Comparison of ENCODE assay signal across 17 cellular contexts in the genomic region with DNA sequence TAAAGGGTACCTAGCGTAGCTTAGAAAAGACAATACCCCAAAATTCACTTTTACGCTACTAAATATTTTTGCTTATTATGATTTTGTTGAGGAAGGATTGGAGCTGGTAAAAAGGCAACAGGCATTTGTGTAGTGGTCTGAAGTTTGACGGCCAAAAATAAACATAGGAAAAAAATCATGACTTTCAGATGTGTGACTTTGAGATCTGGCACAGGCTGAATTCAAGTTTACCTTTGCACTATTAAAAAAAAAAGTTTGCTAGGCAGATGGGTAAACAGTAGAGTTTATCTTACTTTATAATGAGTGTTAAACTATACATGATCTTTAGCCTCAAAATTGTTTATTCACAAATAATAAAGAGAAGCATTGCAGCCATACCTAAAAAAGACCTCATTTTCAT. TPM values are rescaled to one million over a fixed set of nuclear protein-coding genes. Genes with fewer than 3 reads are reported as not detected.
A peak's percentile ranks its signal among the peaks of the same experiment; 100 is the strongest.
DNase-seq lines count a peak whose midpoint lies in the region; ATAC-seq, FAIRE-seq and TF ChIP-seq lines count a peak whose summit lies in the region.
"Had no signal": no experiment of that assay in that cellular context is flagged by ENCODE, and none has a peak within 500 bp of the region (broad histone marks: within the 10 kb centered on the region; RNA-seq: fewer than 3 reads in every experiment).

No MANE protein-coding gene starts in this region.

- peaks cover 7% of the 10 kb centered on the region for H3K4me1 Mint-ChIP-seq in astrocyte (ENCODE audit: low read depth, unreplicated experiment)
- H3K4me1 Mint-ChIP-seq: B cell had no signal

- H3K9ac ChIP-seq in astrocyte (ENCODE audit: low read length): no peak overlapping the region
- no peak overlapping the region for H3K9ac ChIP-seq in kidney (ENCODE audit: low read length in 2 of 2)
- peak overlapping the region in 1 of 2 donors; percentile 75 for H3K9ac ChIP-seq in liver (ENCODE audit: low read depth in 1 of 2, low read length in 2 of 2)
- H3K9ac ChIP-seq: BLaER1 treated with 17β-estradiol and CSF1 and Interleukin-3, amounts not matched to agents 10 nM and 100 nM; GM23248 had no signal

- no peaks in the 10 kb centered on the region for H3K36me3 Mint-ChIP-seq in astrocyte (ENCODE audit: low read depth, unreplicated experiment)
- H3K36me3 Mint-ChIP-seq: CD8-positive, alpha-beta T cell had no signal

- peak overlapping the region; percentile 60 for H3K27ac Mint-ChIP-seq in astrocyte (ENCODE audit: unreplicated experiment)
- H3K27ac Mint-ChIP-seq: B cell; CD8-positive, alpha-beta T cell had no signal

- H4K20me1 ChIP-seq in astrocyte (ENCODE audit: insufficient read depth, low read length): no peaks in the 10 kb centered on the region
- H4K20me1 ChIP-seq: BLaER1 treated with 17β-estradiol and CSF1 and Interleukin-3, amounts not matched to agents 10 nM and 100 nM had no signal

- H3K4me3 ChIP-seq in astrocyte (ENCODE audit: insufficient read depth, low read depth, low read length): no peak overlapping the region
- no peak overlapping the region for H3K4me3 ChIP-seq in kidney (ENCODE audit: low read length in 2 of 2)
- H3K4me3 ChIP-seq in liver (ENCODE audit: low read depth in 1 of 3, low read length in 3 of 3): peak overlapping the region in 1 of 3 donors; percentile 3
- H3K4me3 ChIP-seq: BLaER1 treated with 17β-estradiol and CSF1 and Interleukin-3, amounts not matched to agents 10 nM and 100 nM; GM23248; HAP-1 had no signal

- peak; percentile 2 to 8 for TF ChIP-seq RAD21 in liver (IDR thresholded peaks at IDR 0.05)

- no peaks in the 10 kb centered on the region for H3K9me3 ChIP-seq in astrocyte (ENCODE audit: insufficient read depth, low read depth, low read length)
- H3K9me3 ChIP-seq in kidney (ENCODE audit: control insufficient read depth in 1 of 2, low read length in 2 of 2): no peaks in the 10 kb centered on the region
- H3K9me3 ChIP-seq in liver (ENCODE audit: control insufficient read depth in 4 of 4, low read length in 3 of 4): no peaks in the 10 kb centered on the region
- H3K9me3 ChIP-seq: BLaER1 treated with 17β-estradiol and CSF1 and Interleukin-3, amounts not matched to agents 10 nM and 100 nM; HAP-1 had no signal

- no peak overlapping the region for H2AFZ ChIP-seq in astrocyte (ENCODE audit: low read depth, low read length)
- H2AFZ ChIP-seq: GM23248 had no signal

- H3K4me2 ChIP-seq in astrocyte (ENCODE audit: low read length): no peak overlapping the region

- H3K27me3 ChIP-seq in astrocyte (ENCODE audit: insufficient read depth, low read length) (no peaks in the 10 kb centered on the region), liver (ENCODE audit: control insufficient read depth in 4 of 4, insufficient read depth in 4 of 4, low read length in 3 of 4) (no peaks in the 10 kb centered on the region)
- H3K27me3 ChIP-seq: BLaER1 treated with 17β-estradiol and CSF1 and Interleukin-3, amounts not matched to agents 10 nM and 100 nM had no signal

- H3K9me3 Mint-ChIP-seq in astrocyte (ENCODE audit: unreplicated experiment): no peaks in the 10 kb centered on the region
- H3K9me3 Mint-ChIP-seq: CD8-positive, alpha-beta T cell had no signal

- 49% methylated on average over 3 of the region's 3 CpGs for WGBS in liver

- no peak overlapping the region for H3K4me3 Mint-ChIP-seq in astrocyte (ENCODE audit: unreplicated experiment)
- H3K4me3 Mint-ChIP-seq: B cell; CD8-positive, alpha-beta T cell had no signal

- FAIRE-seq in astrocyte (lab: Jason Lieb, UNC): no peak
- peak; percentile 29 for FAIRE-seq in kidney (lab: Jason Lieb, UNC)

- no peak for DNase-seq in astrocyte (ENCODE audit: low read depth)
- DNase-seq in kidney: no peak
- no peak for DNase-seq in NCI-H2081 treated with DMSO at 0.1 percent for 48 hours (lab: John Stamatoyannopoulos, UW)
- DNase-seq in stimulated activated CD4-positive, alpha-beta T cell treated with anti-CD3 and anti-CD28 coated beads, Interleukin-4, amount 100 ng/mL, for 24 hours: no peak
- DNase-seq: 8988T; Calu3; CD8-positive, alpha-beta T cell; DMS79 treated with DMSO at 0.1 percent for 48 hours; GF-D8 had no signal

- H3K36me3 ChIP-seq in astrocyte (ENCODE audit: insufficient read depth, low read length): no peaks in the 10 kb centered on the region
- no peaks in the 10 kb centered on the region for H3K36me3 ChIP-seq in kidney (ENCODE audit: control insufficient read depth in 1 of 2, insufficient read depth in 2 of 2, low read length in 2 of 2)
- no peaks in the 10 kb centered on the region for H3K36me3 ChIP-seq in liver (ENCODE audit: control insufficient read depth in 4 of 4, insufficient read depth in 3 of 4, low read depth in 1 of 4, low read length in 3 of 4)
- H3K36me3 ChIP-seq: BLaER1 treated with 17β-estradiol and CSF1 and Interleukin-3, amounts not matched to agents 10 nM and 100 nM; HAP-1 had no signal

- no peak for ATAC-seq in GM21737 (IDR thresholded peaks at IDR 0.05; ENCODE audit: unreplicated experiment)
- ATAC-seq in GM18873 (IDR thresholded peaks at IDR 0.05; ENCODE audit: low FRiP score, unreplicated experiment): no peak
- ATAC-seq: CD8-positive, alpha-beta T cell had no signal

- no peaks in the 10 kb centered on the region for H3K27me3 Mint-ChIP-seq in astrocyte (ENCODE audit: low read depth, unreplicated experiment)
- H3K27me3 Mint-ChIP-seq: B cell had no signal

- intact Hi-C loops in kidney (cut with DNase I): no loop called here

- no peaks in the 10 kb centered on the region for H3K79me2 ChIP-seq in astrocyte (ENCODE audit: insufficient read depth, low read length)

- H3K4me1 ChIP-seq in astrocyte (ENCODE audit: insufficient read depth, low read length) (peaks cover 12% of the 10 kb centered on the region), kidney (ENCODE audit: control insufficient read depth in 1 of 2, insufficient read depth in 1 of 2, low read depth in 1 of 2, low read length in 2 of 2) (no peaks in the 10 kb centered on the region), liver (ENCODE audit: control insufficient read depth in 4 of 4, insufficient read depth in 4 of 4, low read length in 3 of 4) (peaks cover 0 to 31% (median 18%) of the 10 kb centered on the region in 4 donors)
- H3K4me1 ChIP-seq: HAP-1 had no signal

- H3K27ac ChIP-seq in 22Rv1: 0 out of 2 replicates have a peak overlapping the region, but pooled peaks have one; percentile 8
- no peak overlapping the region for H3K27ac ChIP-seq in astrocyte (ENCODE audit: low read depth, low read length)
- peak overlapping the region in 1 of 2 donors; percentile 39 for H3K27ac ChIP-seq in kidney (ENCODE audit: low read depth in 2 of 2, low read length in 2 of 2)
- H3K27ac ChIP-seq in liver (ENCODE audit: low read depth in 1 of 2, low read length in 2 of 2): peak overlapping the region; percentile 15 to 72
- H3K27ac ChIP-seq: BLaER1 treated with 17β-estradiol and CSF1 and Interleukin-3, amounts not matched to agents 10 nM and 100 nM; GM23248 had no signal

- TF ChIP-seq CTCF in 22Rv1 (IDR thresholded peaks at IDR 0.05) (no peak), astrocyte (IDR thresholded peaks at IDR 0.05; ENCODE audit: insufficient read depth, low read depth, low read length) (no peak), kidney (IDR thresholded peaks at IDR 0.05; ENCODE audit: borderline replicate concordance, extremely low read depth, insufficient read depth) (no peak), liver (IDR thresholded peaks at IDR 0.05; ENCODE audit: low read depth, low read length, missing input control) (no peak)

TF ChIP-seq in liver, 16 proteins besides CTCF, POLR2A, EP300 and RAD21 (continues in another document):
- TF ChIP-seq GABPA (IDR thresholded peaks at IDR 0.05 in 1 of 2, conservative IDR thresholded peaks at IDR 0.05 in 1 of 2) (no peak), SP1 (IDR thresholded peaks at IDR 0.05) (peak; percentile 83), REST (IDR thresholded peaks at IDR 0.05) (peak; percentile 80), YY1 (IDR thresholded peaks at IDR 0.05) (peak; percentile 62)
- TF ChIP-seq, protein P1, sequence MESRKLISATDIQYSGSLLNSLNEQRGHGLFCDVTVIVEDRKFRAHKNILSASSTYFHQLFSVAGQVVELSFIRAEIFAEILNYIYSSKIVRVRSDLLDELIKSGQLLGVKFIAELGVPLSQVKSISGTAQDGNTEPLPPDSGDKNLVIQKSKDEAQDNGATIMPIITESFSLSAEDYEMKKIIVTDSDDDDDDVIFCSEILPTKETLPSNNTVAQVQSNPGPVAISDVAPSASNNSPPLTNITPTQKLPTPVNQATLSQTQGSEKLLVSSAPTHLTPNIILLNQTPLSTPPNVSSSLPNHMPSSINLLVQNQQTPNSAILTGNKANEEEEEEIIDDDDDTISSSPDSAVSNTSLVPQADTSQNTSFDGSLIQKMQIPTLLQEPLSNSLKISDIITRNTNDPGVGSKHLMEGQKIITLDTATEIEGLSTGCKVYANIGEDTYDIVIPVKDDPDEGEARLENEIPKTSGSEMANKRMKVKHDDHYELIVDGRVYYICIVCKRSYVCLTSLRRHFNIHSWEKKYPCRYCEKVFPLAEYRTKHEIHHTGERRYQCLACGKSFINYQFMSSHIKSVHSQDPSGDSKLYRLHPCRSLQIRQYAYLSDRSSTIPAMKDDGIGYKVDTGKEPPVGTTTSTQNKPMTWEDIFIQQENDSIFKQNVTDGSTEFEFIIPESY (IDR thresholded peaks at IDR 0.05): peak; percentile 31

RNA-seq across cellular contexts. Expression of gene INTS6, which starts 24.3 kb away (rescaled TPM):
- total RNA-seq in astrocyte (47.6 and 47.9 TPM in 2 replicates), kidney (31.0 TPM), liver (10 to 100 TPM; 25.4 to 61.4 TPM)
- polyA plus RNA-seq in kidney (ENCODE audit: insufficient read depth, low read depth, low replicate concordance) (8.3 TPM), liver (10 to 100 TPM; 11.4 to 12.3 TPM)
